Comparison of ENCODE assay signal across 11 cellular contexts in the genomic region with DNA sequence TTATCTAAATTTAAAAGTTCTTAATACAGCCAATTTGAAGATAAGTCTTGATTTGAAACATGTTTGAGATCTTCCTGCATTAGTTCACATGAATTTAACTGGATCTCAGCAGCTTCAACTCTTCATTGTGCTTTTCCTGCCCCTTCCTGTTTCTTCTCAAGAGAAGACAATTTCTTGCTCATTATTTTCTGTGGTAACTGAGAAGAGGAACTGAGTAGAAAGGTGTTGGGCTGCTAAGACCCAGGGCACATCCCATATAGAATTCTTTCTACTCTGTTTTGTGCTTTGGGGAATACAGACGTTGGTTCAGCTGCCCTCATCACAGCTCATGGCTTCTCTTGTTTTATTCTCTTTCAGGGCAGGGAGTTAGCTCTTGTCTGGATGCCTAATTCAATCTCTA. TPM values are rescaled to one million over a fixed set of nuclear protein-coding genes. Genes with fewer than 3 reads are reported as not detected.
DNase-seq lines count a peak whose midpoint lies in the region; ATAC-seq and TF ChIP-seq lines count a peak whose summit lies in the region.
"Had no signal": no experiment of that assay in that cellular context is flagged by ENCODE, and none has a peak within 500 bp of the region (broad histone marks: within the 10 kb centered on the region; RNA-seq: fewer than 3 reads in every experiment).

No MANE protein-coding gene starts in this region.

- no peaks in the 10 kb centered on the region for H3K36me3 ChIP-seq in left ventricle myocardium inferior

- no peak for DNase-seq in activated B cell treated with CpG ODN at 0.5 μM for 24 hours
- no peak for DNase-seq in cerebellum (ENCODE audit: low spot score)
- DNase-seq in occipital lobe (lab: John Stamatoyannopoulos, UW): no peak
- no peak for DNase-seq in left ventricle myocardium inferior
- DNase-seq in activated CD8-positive, alpha-beta memory T cell treated with anti-CD3 and anti-CD28 coated beads, Interleukin-2, amount 50 U/mL, for 48 hours: no peak
- DNase-seq: DMS153, NCI-H1417 treated with DMSO at 0.1 percent for 48 hours had no signal

- POLR2A ChIA-PET in activated B cell treated with CpG ODN at 0.5 μM for 24 hours (lab: Charles Lee): interaction anchor here (0.5 kb wide), 1 partner anchor 14 kb away, joined by 3 read pairs; no protein-coding TSS in a partner anchor

- H3K27ac ChIP-seq in left ventricle myocardium inferior (replicated peaks): no peak overlapping the region

- TF ChIP-seq CTCF in activated B cell treated with CpG ODN at 0.5 μM for 24 hours (IDR thresholded peaks at IDR 0.05) (no peak), left ventricle myocardium inferior (IDR thresholded peaks at IDR 0.05; ENCODE audit: borderline replicate concordance) (no peak)

- CTCF ChIA-PET in activated B cell treated with CpG ODN at 0.5 μM for 24 hours (lab: Charles Lee): interaction anchor here (0.7 to 2.8 kb wide), 2 partner anchors 35 to 52 kb away, joined by 3 to 10 read pairs; no protein-coding TSS in a partner anchor

- H3K4me3 Mint-ChIP-seq in activated B cell treated with CpG ODN at 0.5 μM for 24 hours: no peak overlapping the region
- H3K4me3 Mint-ChIP-seq: nephron had no signal

- ATAC-seq in GM18909 (IDR thresholded peaks at IDR 0.05; ENCODE audit: poor library complexity, unreplicated experiment) (peak; percentile 97), GM21737 (IDR thresholded peaks at IDR 0.05; ENCODE audit: unreplicated experiment) (peak; percentile 91), HG03342 (IDR thresholded peaks at IDR 0.05; ENCODE audit: unreplicated experiment) (peak; percentile 91), activated B cell treated with CpG ODN at 0.5 μM for 24 hours (ENCODE audit: low read depth) (peak; percentile 95)

- intact Hi-C loops in activated B cell treated with CpG ODN at 0.5 μM for 24 hours (cut with micrococcal nuclease) (no loop called here), left ventricle myocardium inferior (cut with micrococcal nuclease) (no loop called here)

- H3K27ac Mint-ChIP-seq in activated B cell treated with CpG ODN at 0.5 μM for 24 hours: no peak overlapping the region
- H3K27ac Mint-ChIP-seq: nephron had no signal

- H3K27me3 Mint-ChIP-seq in activated B cell treated with CpG ODN at 0.5 μM for 24 hours: peaks cover 9% of the 10 kb centered on the region

- no peaks in the 10 kb centered on the region for H3K36me3 Mint-ChIP-seq in activated B cell treated with CpG ODN at 0.5 μM for 24 hours (ENCODE audit: low read depth)

- H3K4me1 Mint-ChIP-seq in activated B cell treated with CpG ODN at 0.5 μM for 24 hours: peaks cover 22% of the 10 kb centered on the region

- no peak overlapping the region for H3K4me3 ChIP-seq in left ventricle myocardium inferior

- H3K9me3 Mint-ChIP-seq in activated B cell treated with CpG ODN at 0.5 μM for 24 hours: peaks cover 12% of the 10 kb centered on the region

- H3K9me3 ChIP-seq in left ventricle myocardium inferior (replicated peaks): peaks cover 16% of the 10 kb centered on the region

- peaks cover 8% of the 10 kb centered on the region for H3K4me1 ChIP-seq in left ventricle myocardium inferior

- peaks cover 13% of the 10 kb centered on the region for H3K27me3 ChIP-seq in left ventricle myocardium inferior (ENCODE audit: low read depth)

RNA-seq across cellular contexts. Expression of a gene that starts 59.9 kb away (rescaled TPM):
- total RNA-seq in activated B cell treated with CpG ODN at 0.5 μM for 24 hours: 0.05 and 0.09 TPM in 2 replicates
- 59.9 TPM for total RNA-seq in cerebellum
- total RNA-seq in occipital lobe: 88.4 TPM
- not detected for total RNA-seq in left ventricle myocardium inferior

Comparison
In these comparisons a context has a peak if more than half of its experiments do, and no peak if none do; other contexts are left out.
1. RNA of a gene that starts 59.9 kb away (total RNA-seq): 88.4 TPM in occipital lobe (single experiment) and 59.9 TPM in cerebellum (single experiment); 0.05 to 0.09 TPM in activated B cell treated with CpG ODN at 0.5 μM for 24 hours and not detected in left ventricle myocardium inferior (single experiment); every median in the first group is over 10 times any median in the second.
2. Peak in every context shown above with its lines, with median percentiles within 50 percentile points of each other: ATAC-seq.